ENCODE assay signal across 8 cellular contexts in genomic region chr17:1516403-1517161, GRCh38. TPM values are rescaled to one million over a fixed set of nuclear protein-coding genes. Genes with fewer than 3 reads are reported as not detected.
DNase-seq lines count a peak whose midpoint lies in the region; ATAC-seq and TF ChIP-seq lines count a peak whose summit lies in the region.

TSS of gene INPP5K (minus strand) at chr17:1516612. CDS start at chr17:1516499, 113 bp downstream.

- peak within 1 kb of the TSS; percentile 88 for H3K4me3 Mint-ChIP-seq in activated CD4-positive, alpha-beta T cell treated with anti-CD3 and anti-CD28 coated beads, Interleukin-2, amount 10 ng/mL, durations not matched to agents 24 days and 14 days

- peaks cover 17 to 27% (median 22%) of the 10 kb centered on the region in 10 experiments for H3K4me1 ChIP-seq in BLaER1 treated with 17β-estradiol and CSF1 and Interleukin-3, amounts not matched to agents 10 nM and 100 nM

- H3K27me3 Mint-ChIP-seq in activated CD4-positive, alpha-beta T cell treated with anti-CD3 and anti-CD28 coated beads, Interleukin-2, amount 10 ng/mL, durations not matched to agents 24 days and 14 days, result no peaks in the 10 kb centered on the region

- TF ChIP-seq CTCF in coronary artery (IDR thresholded peaks at IDR 0.05), result no peak

- DNase-seq in GM19240 (ENCODE audit: insufficient read length, low spot score) (peak; percentile 98), NCI-H526 (lab: John Stamatoyannopoulos, UW) (peak; percentile 82 to 97), coronary artery (ENCODE audit: low spot score) (peak; percentile 99), left colon (peak; percentile 98 to 99)
- peak; percentile 100 for DNase-seq in activated CD4-positive, alpha-beta T cell treated with anti-CD3 and anti-CD28 coated beads, Interleukin-2, amount 10 ng/mL, durations not matched to agents 24 days and 14 days
- DNase-seq in stimulated activated CD4-positive, alpha-beta T cell treated with anti-CD3 and anti-CD28 coated beads, Interleukin-1b, Interleukin-23, amount 100 ng/mL, for 48 hours, result peak; percentile 98

- peaks cover 17% of the 10 kb centered on the region for H3K4me1 Mint-ChIP-seq in activated CD4-positive, alpha-beta T cell treated with anti-CD3 and anti-CD28 coated beads, Interleukin-2, amount 10 ng/mL, durations not matched to agents 24 days and 14 days

- peak within 1 kb of the TSS; percentile 83 to 96 (median 91) for H3K9ac ChIP-seq in BLaER1 treated with 17β-estradiol and CSF1 and Interleukin-3, amounts not matched to agents 10 nM and 100 nM

- H3K36me3 ChIP-seq in BLaER1 treated with 17β-estradiol and CSF1 and Interleukin-3, amounts not matched to agents 10 nM and 100 nM, result peaks cover 26 to 60% (median 51%) of the 10 kb centered on the region in 11 experiments

- H3K27me3 ChIP-seq in BLaER1 treated with 17β-estradiol and CSF1 and Interleukin-3, amounts not matched to agents 10 nM and 100 nM, result no peaks in the 10 kb centered on the region

- H3K9me3 Mint-ChIP-seq in activated CD4-positive, alpha-beta T cell treated with anti-CD3 and anti-CD28 coated beads, Interleukin-2, amount 10 ng/mL, durations not matched to agents 24 days and 14 days, result no peaks in the 10 kb centered on the region

- H3K9me3 ChIP-seq in BLaER1 treated with 17β-estradiol and CSF1 and Interleukin-3, amounts not matched to agents 10 nM and 100 nM (replicated peaks in 1 of 11), result no peaks in the 10 kb centered on the region

- H3K27ac Mint-ChIP-seq in activated CD4-positive, alpha-beta T cell treated with anti-CD3 and anti-CD28 coated beads, Interleukin-2, amount 10 ng/mL, durations not matched to agents 24 days and 14 days, result peak within 1 kb of the TSS; percentile 84

- ATAC-seq in HG03460 (IDR thresholded peaks at IDR 0.05; ENCODE audit: unreplicated experiment), result peak; percentile 84
- ATAC-seq in left colon, result peak; percentile 81

- peaks cover 19% of the 10 kb centered on the region for H3K36me3 Mint-ChIP-seq in activated CD4-positive, alpha-beta T cell treated with anti-CD3 and anti-CD28 coated beads, Interleukin-2, amount 10 ng/mL, durations not matched to agents 24 days and 14 days (ENCODE audit: low read depth)

- peaks cover 0 to 33% (median 14%) of the 10 kb centered on the region in 11 experiments; a peak in 14 of 22 replicates for H4K20me1 ChIP-seq in BLaER1 treated with 17β-estradiol and CSF1 and Interleukin-3, amounts not matched to agents 10 nM and 100 nM

- H3K4me2 ChIP-seq in BLaER1 treated with 17β-estradiol and CSF1 and Interleukin-3, amounts not matched to agents 10 nM and 100 nM, result peak within 1 kb of the TSS; percentile 80 to 97 (median 94)

- peak within 1 kb of the TSS; percentile 78 to 98 (median 86) for H3K4me3 ChIP-seq in BLaER1 treated with 17β-estradiol and CSF1 and Interleukin-3, amounts not matched to agents 10 nM and 100 nM
- H3K4me3 ChIP-seq in coronary artery, result peak within 1 kb of the TSS; percentile 84

- H3K27ac ChIP-seq in BLaER1 treated with 17β-estradiol and CSF1 and Interleukin-3, amounts not matched to agents 10 nM and 100 nM, result peak within 1 kb of the TSS; percentile 65 to 92 (median 83); a peak in 21 of 22 replicates
- peak within 1 kb of the TSS; percentile 75 to 92 for H3K27ac ChIP-seq in coronary artery

- intact Hi-C loops in activated CD4-positive, alpha-beta T cell treated with anti-CD3 and anti-CD28 coated beads, Interleukin-2, amount 10 ng/mL, durations not matched to agents 24 days and 14 days (cut with micrococcal nuclease), result loop anchor here (1.0 to 5.0 kb wide), 5 partner anchors 25 to 239 kb away; partner anchors contain the start of genes CRK, PITPNA and TRARG1
- intact Hi-C loops in left colon (cut with DNase I, micrococcal nuclease), result loop anchor here in 1 of 2 donors (10.0 kb wide), 2 partner anchors 152 to 252 kb away; no protein-coding TSS in a partner anchor

RNA-seq across cellular contexts. Expression of gene INPP5K, which starts in this region (rescaled TPM):
- 19.1 and 21.0 TPM in 2 replicates for total RNA-seq in activated CD4-positive, alpha-beta T cell treated with anti-CD3 and anti-CD28 coated beads, Interleukin-2, amount 10 ng/mL, durations not matched to agents 24 days and 14 days
- total RNA-seq in left colon, result 10 to 100 TPM; 39.9 to 40.4 TPM

Comparison
In these comparisons a context has a peak if more than half of its experiments do, and no peak if none do; other contexts are left out.
1. Peak in every context shown above with its lines: DNase-seq, ATAC-seq, H3K4me3 ChIP-seq and H3K27ac ChIP-seq.